ENCODE assay signal across 24 cellular contexts in genomic region chr4:3446631-3447320, GRCh38. TPM values are rescaled to one million over a fixed set of nuclear protein-coding genes. Genes with fewer than 3 reads are reported as not detected.
"Had no signal": no experiment of that assay in that cellular context is flagged by ENCODE, and none has a peak within 500 bp of the region (broad histone marks: within the 10 kb centered on the region; RNA-seq: fewer than 3 reads in every experiment).

No MANE protein-coding gene starts in this region.

- H3K9me3 ChIP-seq: adrenal gland, Peyer's patch had no signal

- DNase-seq: activated CD4-positive, alpha-beta T cell treated with anti-CD3 and anti-CD28 coated beads for 4 hours; activated CD8-positive, alpha-beta memory T cell treated with anti-CD3 and anti-CD28 coated beads, Interleukin-2, amount 50 U/mL, for 48 hours; activated CD8-positive, alpha-beta T cell treated with anti-CD3 and anti-CD28 coated beads, Interleukin-2, amount 10 ng/mL, durations not matched to agents 7 days and 5 days; activated naive CD4-positive, alpha-beta T cell treated with anti-CD3 and anti-CD28 coated beads, Interleukin-2, amount 50 U/mL, for 16 hours; activated naive CD8-positive, alpha-beta T cell treated with anti-CD3 and anti-CD28 coated beads, Interleukin-2, amount 10 ng/mL, durations not matched to agents 7 days and 5 days; activated T-cell treated with anti-CD3 and anti-CD28 coated beads, Interleukin-2, amount 50 U/mL, for 1 hour; adrenal gland; anterior cingulate cortex; caudate nucleus; Karpas-422; MM.1S; NCI-H1105; NCI-H1436; NCI-H1694 treated with DMSO at 0.1 percent for 48 hours; NCI-H2029 treated with DMSO at 0.1 percent for 48 hours; NCI-H345; NCI-H510A; NCI-H526 treated with DMSO at 0.1 percent for 48 hours; NCI-H82; Peyer's patch; SHP77 treated with DMSO at 0.1 percent for 48 hours had no signal

- H3K27ac ChIP-seq: adrenal gland, Peyer's patch, RWPE1 had no signal

- ATAC-seq: activated CD4-positive, CD25-positive, alpha-beta regulatory T cell treated with anti-CD3 and anti-CD28 coated beads, Interleukin-2, amount 50 U/mL, for 24 hours; activated CD8-positive, alpha-beta T cell treated with anti-CD3 and anti-CD28 coated beads, Interleukin-2, amount 10 ng/mL, durations not matched to agents 7 days and 5 days had no signal

- H3K27me3 ChIP-seq: adrenal gland, Peyer's patch had no signal

- H3K36me3 ChIP-seq: adrenal gland, Peyer's patch had no signal

- H3K4me3 ChIP-seq: adrenal gland, Peyer's patch had no signal

RNA-seq across cellular contexts. Expression of gene HGFAC, which starts 5.0 kb away (rescaled TPM):
- total RNA-seq: activated CD8-positive, alpha-beta T cell treated with anti-CD3 and anti-CD28 coated beads, Interleukin-2, amount 10 ng/mL, durations not matched to agents 7 days and 5 days; activated naive CD8-positive, alpha-beta T cell treated with anti-CD3 and anti-CD28 coated beads, Interleukin-2, amount 10 ng/mL, durations not matched to agents 7 days and 5 days; Peyer's patch; SK-MEL-5 had no signal

RNA-seq across cellular contexts. Expression of gene DOK7, which starts 16.3 kb away (rescaled TPM):
- total RNA-seq: activated CD8-positive, alpha-beta T cell treated with anti-CD3 and anti-CD28 coated beads, Interleukin-2, amount 10 ng/mL, durations not matched to agents 7 days and 5 days; activated naive CD8-positive, alpha-beta T cell treated with anti-CD3 and anti-CD28 coated beads, Interleukin-2, amount 10 ng/mL, durations not matched to agents 7 days and 5 days; SK-MEL-5 had no signal
